ENCODE assay signal across 24 cellular contexts in genomic region chr10:18020523-18020922, GRCh38.
"Had no signal": no experiment of that assay in that cellular context is flagged by ENCODE, and none has a peak within 500 bp of the region (broad histone marks: within the 10 kb centered on the region; RNA-seq: fewer than 3 reads in every experiment).

No MANE protein-coding gene starts in this region.

- ATAC-seq: gastrocnemius medialis; heart right ventricle; left cardiac atrium; left lung; left ventricle myocardium superior; lower lobe of right lung; naive thymus-derived CD4-positive, alpha-beta T cell; natural killer cell had no signal

- H3K27me3 ChIP-seq: dorsolateral prefrontal cortex, esophagus muscularis mucosa, gastrocnemius medialis, heart right ventricle, left lung had no signal

- H3K27ac ChIP-seq: coronary artery, dorsolateral prefrontal cortex, esophagus muscularis mucosa, gastrocnemius medialis, heart right ventricle, left lung, lower lobe of right lung had no signal

- FAIRE-seq: colon, endothelial cell of umbilical vein, islet of Langerhans, keratinocyte had no signal

- H3K36me3 ChIP-seq: esophagus muscularis mucosa, gastrocnemius medialis, heart right ventricle, left lung, lower lobe of right lung had no signal

- H3K4me3 ChIP-seq: coronary artery, dorsolateral prefrontal cortex, esophagus muscularis mucosa, gastrocnemius medialis, heart right ventricle, left lung, lower lobe of right lung had no signal

- DNase-seq: dermis blood vessel endothelial cell; dorsolateral prefrontal cortex; effector CD4-positive, alpha-beta T cell; effector memory CD4-positive, alpha-beta T cell; foreskin melanocyte; gastrocnemius medialis; glutamatergic neuron; head of caudate nucleus; heart right ventricle; hippocampal formation; left cardiac atrium; left lung; left ventricle myocardium superior; lower lobe of right lung; mesendoderm; midbrain; naive thymus-derived CD4-positive, alpha-beta T cell; natural killer cell had no signal
